Comparison of ENCODE assay signal across 26 cellular contexts in the genomic region with DNA sequence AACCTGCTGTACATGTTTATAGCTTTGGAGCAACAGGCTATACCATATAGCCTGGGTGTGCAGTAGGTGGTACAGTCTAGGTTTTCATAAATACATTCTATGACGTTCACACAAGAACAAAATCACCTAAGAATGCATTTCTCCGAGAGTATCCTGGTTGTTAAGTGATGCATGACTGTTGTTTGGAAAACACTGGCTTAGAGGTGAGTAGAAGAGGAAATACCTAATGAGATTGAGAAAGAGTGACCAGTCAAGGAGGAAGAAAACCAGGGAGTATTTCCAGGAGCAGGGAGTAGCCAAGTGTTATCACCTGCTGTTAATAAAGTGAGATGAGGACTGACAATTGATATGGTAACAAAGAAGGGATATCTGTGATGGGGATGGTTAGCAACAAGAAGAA.
"Had no signal": no experiment of that assay in that cellular context is flagged by ENCODE, and none has a peak within 500 bp of the region (broad histone marks: within the 10 kb centered on the region; RNA-seq: fewer than 3 reads in every experiment).

No MANE protein-coding gene starts in this region.

- H3K27ac Mint-ChIP-seq: dendritic cell treated with granulocyte-macrophage colony-stimulating factor and Interleukin-4, amounts not matched to agents 40 ng/mL and 50 ng/mL, for 4 days; endodermal cell; mesothelial cell of epicardium; naive B cell; natural killer cell treated with Interleukin-12 subunit alpha and Interleukin-12 subunit beta and Interleukin-15 and Interleukin-18, amount 100 ng/mL, for 72 hours had no signal

- H3K9me3 Mint-ChIP-seq: natural killer cell treated with Interleukin-12 subunit alpha and Interleukin-12 subunit beta and Interleukin-15 and Interleukin-18, amount 100 ng/mL, for 72 hours; stimulated activated effector memory CD8-positive, alpha-beta T cell treated with anti-CD3 and anti-CD28 coated beads, Interleukin-12 subunit alpha, Interleukin-12 subunit beta, amount 100 ng/mL, for 72 hours had no signal

- H3K27me3 ChIP-seq: colonic mucosa, gastrocnemius medialis, pancreas, sigmoid colon, stomach, thyroid gland had no signal

- H3K9me3 ChIP-seq: colonic mucosa, gastrocnemius medialis, mucosa of descending colon, neutrophil, pancreas, sigmoid colon, thyroid gland had no signal

- H3K4me3 ChIP-seq: colonic mucosa, gastrocnemius medialis, mucosa of descending colon, pancreas, sigmoid colon, stomach, thyroid gland had no signal

- H3K27ac ChIP-seq: colonic mucosa, epithelial cell of prostate, gastrocnemius medialis, neutrophil, pancreas, sigmoid colon, stomach, thyroid gland had no signal

- DNase-seq: colonic mucosa; effector CD8-positive, alpha-beta T cell; endodermal cell; foreskin fibroblast; gastrocnemius medialis; head of caudate nucleus; mesenchymal stem cell; mucosa of descending colon; naive B cell; pancreas; right cardiac atrium; sigmoid colon; stimulated activated CD4-positive, alpha-beta T cell treated with anti-CD3 and anti-CD28 coated beads, Interleukin-2, amount 100 ng/mL, for 24 hours; stimulated activated CD4-positive, alpha-beta T cell treated with anti-CD3 and anti-CD28 coated beads, Interleukin-4, amount 100 ng/mL, for 24 hours; stimulated activated naive CD4-positive, alpha-beta T cell treated with Interleukin-2 at 50 U/mL for 16 hours; stomach; thyroid gland; trophoblast cell had no signal

- ATAC-seq: esophagus mucosa; gastrocnemius medialis; left lobe of liver; mucosa of descending colon; natural killer cell treated with Interleukin-12 subunit alpha and Interleukin-12 subunit beta and Interleukin-15 and Interleukin-18, amount 100 ng/mL, for 72 hours; pancreas; right cardiac atrium; stimulated activated effector memory CD8-positive, alpha-beta T cell treated with anti-CD3 and anti-CD28 coated beads, Interleukin-12 subunit alpha, Interleukin-12 subunit beta, amount 100 ng/mL, for 72 hours had no signal

- H3K36me3 ChIP-seq: colonic mucosa, neutrophil, pancreas, thyroid gland had no signal

- H3K4me1 ChIP-seq: colonic mucosa had no signal

- H3K4me3 Mint-ChIP-seq: dendritic cell treated with granulocyte-macrophage colony-stimulating factor and Interleukin-4, amounts not matched to agents 40 ng/mL and 50 ng/mL, for 4 days; endodermal cell; mesothelial cell of epicardium; natural killer cell treated with Interleukin-12 subunit alpha and Interleukin-12 subunit beta and Interleukin-15 and Interleukin-18, amount 100 ng/mL, for 72 hours; stimulated activated effector memory CD8-positive, alpha-beta T cell treated with anti-CD3 and anti-CD28 coated beads, Interleukin-12 subunit alpha, Interleukin-12 subunit beta, amount 100 ng/mL, for 72 hours had no signal
